12 cellular contexts compared by ENCODE assay signal in the genomic region with DNA sequence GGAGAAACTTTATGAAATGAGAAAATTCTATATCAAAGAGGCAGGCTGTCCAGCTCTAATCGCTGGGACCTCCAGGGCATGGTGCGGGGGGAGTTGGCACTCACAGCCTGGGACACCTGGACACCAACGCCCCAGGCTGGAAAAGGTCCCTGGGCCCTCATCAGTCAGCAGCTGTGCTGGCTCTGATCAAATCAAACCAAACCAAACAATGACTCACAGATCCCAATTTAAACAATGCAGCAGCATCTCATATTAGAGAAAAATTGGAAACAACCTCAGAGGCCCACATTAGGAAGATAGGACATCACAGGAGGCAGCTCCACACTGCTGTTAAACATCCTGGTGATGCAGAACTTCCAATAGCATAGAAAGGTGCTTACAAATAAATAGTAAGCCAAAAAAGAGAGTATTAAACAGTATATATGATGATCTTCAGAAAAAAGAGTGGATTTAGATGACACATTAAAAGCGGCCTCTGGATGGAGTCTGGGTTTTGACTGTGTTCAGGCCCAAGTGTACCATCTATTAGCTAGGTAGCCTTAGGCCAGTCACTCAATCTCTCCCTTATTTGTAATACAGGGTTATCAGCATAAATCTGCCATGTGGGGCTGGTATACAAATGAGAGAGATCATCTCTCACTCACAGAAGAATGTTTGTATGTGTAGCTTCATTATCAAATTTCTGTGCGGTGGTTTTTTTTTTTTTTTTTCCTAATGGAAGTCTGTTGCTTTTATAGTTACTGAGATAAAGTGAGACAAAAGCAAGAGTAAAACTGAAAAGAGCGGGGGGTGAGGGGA. TPM values are rescaled to one million over a fixed set of nuclear protein-coding genes. Genes with fewer than 3 reads are reported as not detected.
A peak's percentile ranks its signal among the peaks of the same experiment; 100 is the strongest.
DNase-seq lines count a peak whose midpoint lies in the region; ATAC-seq, FAIRE-seq and TF ChIP-seq lines count a peak whose summit lies in the region.
"Had no signal": no experiment of that assay in that cellular context is flagged by ENCODE, and none has a peak within 500 bp of the region (broad histone marks: within the 10 kb centered on the region; RNA-seq: fewer than 3 reads in every experiment).

No MANE protein-coding gene starts in this region.

- H3K36me3 Mint-ChIP-seq in chondrocyte (ENCODE audit: low read depth) = no peaks in the 10 kb centered on the region
- H3K36me3 Mint-ChIP-seq: mesothelial cell of epicardium had no signal

- H3K27ac ChIP-seq in AG04450 (ENCODE audit: low read depth, low read length) (peak overlapping the region; percentile 31), IMR-90 (ENCODE audit: insufficient read depth, low read length) (peak overlapping the region; percentile 97; the same call in 1 of the 2 replicates), layer of hippocampus (ENCODE audit: low read depth, low read length) (peak overlapping the region; percentile 42)

- no peak overlapping the region for H3K27ac Mint-ChIP-seq in chondrocyte (ENCODE audit: unreplicated experiment)
- H3K27ac Mint-ChIP-seq: mesothelial cell of epicardium had no signal

- no peaks in the 10 kb centered on the region for H3K79me1 ChIP-seq in IMR-90 (ENCODE audit: low read depth in 1 of 2, low read length in 2 of 2)

- no peak overlapping the region for H2AK9ac ChIP-seq in IMR-90 (replicated peaks; ENCODE audit: low read depth, low read length, poor library complexity)

- peaks cover 22% of the 10 kb centered on the region; the same call in 1 of the 2 replicates for H3K4me1 ChIP-seq in IMR-90 (ENCODE audit: control insufficient read depth, insufficient read depth, low read length)

- in situ Hi-C loops in IMR-90 (cut with MboI; ENCODE audit: low sequenced_read_pairs) (no loop called here), astrocyte of the spinal cord (cut with HindIII; ENCODE audit: low sequenced_read_pairs) (no loop called here)

- peak overlapping the region; percentile 52; the same call in 1 of the 2 replicates for H3K4me2 ChIP-seq in IMR-90 (ENCODE audit: low read depth, low read length)

- TF ChIP-seq POLR2A in IMR-90 (IDR thresholded peaks at IDR 0.05; ENCODE audit: low read depth, low read length) = no peak

- H3K9ac ChIP-seq in IMR-90 (ENCODE audit: low read depth, low read length) = peak overlapping the region; percentile 58; the same call in 1 of the 2 replicates

- TF ChIP-seq CTCF in AG04450 (IDR thresholded peaks at IDR 0.05; ENCODE audit: low read depth, low read length) = no peak
- TF ChIP-seq CTCF in IMR-90 (conservative IDR thresholded peaks at IDR 0.05; ENCODE audit: low read depth, low read length) = no peak
- no peak for TF ChIP-seq CTCF in astrocyte of the spinal cord (IDR thresholded peaks at IDR 0.05; ENCODE audit: low read depth, low read length)
- no peak for TF ChIP-seq CTCF in chondrocyte (IDR thresholded peaks at IDR 0.05)

- H2AK5ac ChIP-seq in IMR-90 (ENCODE audit: low read depth, low read length) = no peak overlapping the region

- no peaks in the 10 kb centered on the region for H3K27me3 ChIP-seq in AG04450 (ENCODE audit: control insufficient read depth, insufficient read depth, low read length)
- no peaks in the 10 kb centered on the region for H3K27me3 ChIP-seq in IMR-90 (ENCODE audit: control insufficient read depth, insufficient read depth, low read length)
- H3K27me3 ChIP-seq in layer of hippocampus (ENCODE audit: control insufficient read depth, insufficient read depth, low read length) = no peaks in the 10 kb centered on the region

- no peaks in the 10 kb centered on the region for H3K36me3 ChIP-seq in IMR-90 (ENCODE audit: control insufficient read depth, insufficient read depth, low read length)

- 0 out of 2 replicates have a peak overlapping the region, but pooled peaks have one; percentile 63 for H4K91ac ChIP-seq in IMR-90 (ENCODE audit: insufficient read depth, low read depth, low read length)

- no peak overlapping the region for H3K56ac ChIP-seq in IMR-90 (ENCODE audit: extremely low read depth, insufficient read depth, low read length)

- no TSS peak for BruUV-seq in IMR-90 (replicated peaks; lab: Mats Ljungman, UMichigan)

- no peak overlapping the region for H2BK5ac ChIP-seq in IMR-90 (ENCODE audit: low read depth, low read length, poor library complexity, severe bottlenecking)

- no peaks in the 10 kb centered on the region for H3K9me3 ChIP-seq in AG04450 (ENCODE audit: control insufficient read depth, insufficient read depth, low read length)
- no peaks in the 10 kb centered on the region for H3K9me3 ChIP-seq in IMR-90 (ENCODE audit: control insufficient read depth, insufficient read depth, low read length)

- no peak overlapping the region for H3K4me3 ChIP-seq in AG04450 (ENCODE audit: low read depth, low read length)
- no peak overlapping the region for H3K4me3 ChIP-seq in IMR-90 (ENCODE audit: insufficient read depth, low read depth, low read length)
- no peak overlapping the region for H3K4me3 ChIP-seq in astrocyte of the spinal cord (ENCODE audit: low read depth, low read length)

- H2BK120ac ChIP-seq in IMR-90 (ENCODE audit: low read depth, low read length) = no peak overlapping the region

- no peak for TF ChIP-seq RAD21 in IMR-90 (IDR thresholded peaks at IDR 0.05; ENCODE audit: low read length)

- DNase-seq in AG04450 (ENCODE audit: low read depth, low spot score) = no peak
- DNase-seq in IMR-90 = peak; percentile 45
- DNase-seq in astrocyte of the spinal cord (ENCODE audit: low read depth, low spot score) = peak; percentile 2
- DNase-seq in AG08396 (ENCODE audit: low spot score) = no peak
- DNase-seq in RCC 7860 (ENCODE audit: low spot score) = no peak
- DNase-seq in chondrocyte (ENCODE audit: low spot score) = no peak
- DNase-seq: NCI-H1105 treated with DMSO at 0.1 percent for 48 hours, right cardiac atrium had no signal

- no peak overlapping the region for H3K4ac ChIP-seq in IMR-90 (ENCODE audit: low read depth, low read length)

- H2AFZ ChIP-seq in IMR-90 (replicated peaks; ENCODE audit: low read length, poor library complexity) = no peak overlapping the region

- H3K27me3 Mint-ChIP-seq in chondrocyte (ENCODE audit: low read depth) = peaks cover 9% of the 10 kb centered on the region

- H3K4me1 Mint-ChIP-seq in chondrocyte (ENCODE audit: low read depth) = peaks cover 26% of the 10 kb centered on the region

- WGBS in IMR-90 (ENCODE audit: extremely low coverage in 2 of 2, insufficient read length in 1 of 2), 2 experiments = no CpG with 5 or more reads among the region's 6 CpGs

- no peaks in the 10 kb centered on the region for H4K20me1 ChIP-seq in IMR-90 (ENCODE audit: insufficient read depth, low read length)

- no peak overlapping the region for H3K14ac ChIP-seq in IMR-90 (replicated peaks; ENCODE audit: low read depth, low read length)

- no peak overlapping the region for H2BK15ac ChIP-seq in IMR-90 (ENCODE audit: low read depth, low read length)

- peaks cover 3% of the 10 kb centered on the region; the same call in 1 of the 2 replicates for H3K9me1 ChIP-seq in IMR-90 (ENCODE audit: insufficient read depth, low read length)

- no peak overlapping the region for H2BK20ac ChIP-seq in IMR-90 (ENCODE audit: low read depth, low read length)

- H3K18ac ChIP-seq in IMR-90 (ENCODE audit: low read depth, low read length) = peak overlapping the region; percentile 67; the same call in 1 of the 2 replicates

- peak overlapping the region in 1 of 2 experiments; percentile 73; a peak in 1 of 4 replicates for H4K8ac ChIP-seq in IMR-90 (ENCODE audit: low read depth in 2 of 2, low read length in 2 of 2)

- peak; percentile 47 for ATAC-seq in IMR-90 (ENCODE audit: low read depth)
- ATAC-seq in HG03039 (IDR thresholded peaks at IDR 0.05; ENCODE audit: unreplicated experiment) = no peak

- H3K9me3 Mint-ChIP-seq in chondrocyte (ENCODE audit: low read depth) = no peaks in the 10 kb centered on the region
- H3K9me3 Mint-ChIP-seq: CD14-positive monocyte, mesothelial cell of epicardium had no signal

- no peak overlapping the region for H3K4me3 Mint-ChIP-seq in chondrocyte (ENCODE audit: unreplicated experiment)
- H3K4me3 Mint-ChIP-seq: CD14-positive monocyte, mesothelial cell of epicardium had no signal

- H3K23ac ChIP-seq in IMR-90 (ENCODE audit: low read depth, low read length) = no peak overlapping the region

- CTCF ChIA-PET in AG04450 (lab: Charles Lee) = interaction anchor here (0.8 to 0.9 kb wide), 2 partner anchors 12 to 20 kb away, joined by 3 read pairs; no protein-coding TSS in a partner anchor
- CTCF ChIA-PET in IMR-90 (lab: Yijun Ruan, JAX) = interaction anchor here (1.8 kb wide), 1 partner anchor 11 kb away, joined by 6 read pairs; no protein-coding TSS in a partner anchor

- dilution Hi-C loops in IMR-90 (cut with HindIII; ENCODE audit: low sequenced_read_pairs, unreplicated experiment) = no loop called here

- FAIRE-seq in RCC 7860 (lab: Jason Lieb, UNC) = no peak

- H4K5ac ChIP-seq in IMR-90 (ENCODE audit: low read depth, low read length) = no peak overlapping the region; the same call in 1 of the 2 replicates

- intact Hi-C loops in IMR-90 (cut with micrococcal nuclease) = no loop called here

- POLR2A ChIA-PET in AG04450 (lab: Yijun Ruan, JAX) = no interaction called here
- POLR2A ChIA-PET in IMR-90 (lab: Charles Lee; ENCODE audit: unreplicated experiment) = interaction anchor here (0.6 kb wide), 1 partner anchor 84 kb away, joined by 3 read pairs; no protein-coding TSS in a partner anchor

TF ChIP-seq in IMR-90, 13 proteins besides CTCF, POLR2A, EP300 and RAD21:
- TF ChIP-seq NFE2L2 (IDR thresholded peaks at IDR 0.05; ENCODE audit: low read depth, low read length) (no peak), FOS (IDR thresholded peaks at IDR 0.05; ENCODE audit: low read depth, low read length) (no peak)

RNA-seq across cellular contexts. Expression of a gene that starts 12.9 kb away (rescaled TPM):
- polyA plus RNA-seq in AG04450 (2011; rRNA removed) = 2.4 and 3.0 TPM in 2 replicates
- polyA minus RNA-seq in AG04450 (2011; rRNA and poly(A)+ RNA removed) = 4.9 and 5.0 TPM in 2 replicates
- total RNA-seq in IMR-90 (2012; rRNA removed) = 0.56 and 0.72 TPM in 2 replicates
- 1.0 and 2.1 TPM in 2 replicates for polyA plus RNA-seq in IMR-90 (2012; rRNA removed)
- polyA plus RNA-seq in IMR-90 (2012; cell fraction: cytosol; rRNA removed) = 1.2 and 1.3 TPM in 2 replicates
- polyA plus RNA-seq in IMR-90 (2012; cell fraction: nucleus; rRNA removed; ENCODE audit: low replicate concordance) = 1.6 and 1.8 TPM in 2 replicates
- total RNA-seq in chondrocyte = 0.72 to 0.95 TPM in 2 of 3 replicates, not detected in the other

Comparison
In these comparisons a context has a peak if more than half of its experiments do, and no peak if none do; other contexts are left out.
1. DNase-seq: peak in IMR-90 (single experiment) and astrocyte of the spinal cord (single experiment); none in AG04450 (single experiment), AG08396 (single experiment), RCC 7860 (single experiment) and chondrocyte (single experiment).
2. H3K27ac ChIP-seq: peak in every context shown above with its lines; median percentile 97 in IMR-90; 42 in layer of hippocampus; 31 in AG04450.